ENCODE assay signal across 3 cellular contexts in genomic region chr12:51962-52361, GRCh38. TPM values are rescaled to one million over a fixed set of nuclear protein-coding genes. Genes with fewer than 3 reads are reported as not detected.
"Had no signal": no experiment of that assay in that cellular context is flagged by ENCODE, and none has a peak within 500 bp of the region (broad histone marks: within the 10 kb centered on the region; RNA-seq: fewer than 3 reads in every experiment).

No MANE protein-coding gene starts in this region.

RNA-seq across cellular contexts. Expression of gene IQSEC3, which starts 14.6 kb away (rescaled TPM):
- total RNA-seq: mammary epithelial cell, myocyte, pulmonary artery endothelial cell had no signal
- polyA plus RNA-seq: mammary epithelial cell had no signal
